8 cellular contexts compared by ENCODE assay signal in the genomic region with DNA sequence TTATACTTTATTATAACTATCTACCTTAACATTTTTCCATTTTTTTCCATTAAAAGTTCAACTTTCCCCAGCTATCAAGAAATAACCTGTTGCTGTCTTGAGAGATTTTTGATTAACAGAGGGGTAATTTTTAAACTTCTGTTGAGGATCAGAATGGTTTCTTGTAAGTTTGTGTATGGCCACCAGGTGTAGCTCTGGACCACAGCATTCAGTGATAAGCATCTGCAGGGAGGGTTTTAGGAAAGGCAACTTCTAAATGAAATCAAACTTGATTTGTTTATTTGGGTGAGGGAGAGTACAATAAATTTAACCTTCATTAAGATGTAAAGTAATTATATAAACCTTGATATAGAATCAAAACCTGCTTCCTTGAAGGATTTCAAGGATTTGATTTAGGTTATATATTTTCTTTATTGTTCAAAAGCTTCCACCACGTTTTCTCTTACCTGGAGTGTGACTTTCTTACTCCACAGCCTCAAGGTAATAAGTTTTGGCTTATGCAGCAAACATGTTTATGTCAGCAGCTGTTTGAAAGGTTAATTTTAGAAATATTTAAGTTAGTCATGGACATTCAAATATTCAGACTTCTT.
A peak's percentile ranks its signal among the peaks of the same experiment; 100 is the strongest.
DNase-seq lines count a peak whose midpoint lies in the region; ATAC-seq, FAIRE-seq and TF ChIP-seq lines count a peak whose summit lies in the region.

No MANE protein-coding gene starts in this region.

- FAIRE-seq in GM12878 (lab: Jason Lieb, UNC) = peak; percentile 41

- peak; percentile 55; the same call in 2 of the 3 replicates for ATAC-seq in GM12878
- ATAC-seq in lower lobe of right lung = no peak
- no peak for ATAC-seq in GM19351 (IDR thresholded peaks at IDR 0.05; ENCODE audit: unreplicated experiment)
- no peak for ATAC-seq in GM21381 (IDR thresholded peaks at IDR 0.05; ENCODE audit: unreplicated experiment)

- in situ Hi-C loops in GM12878 (cut with MboI) = no loop called here

- H3K4me2 ChIP-seq in GM12878 (ENCODE audit: control insufficient read depth, insufficient read depth) = no peak overlapping the region

- H3K9ac ChIP-seq in GM12878 (ENCODE audit: control insufficient read depth, insufficient read depth, low read length) = no peak overlapping the region

- H2AFZ ChIP-seq in GM12878 (ENCODE audit: control insufficient read depth, low read depth, low read length) = no peak overlapping the region

- no peaks in the 10 kb centered on the region for H3K4me1 ChIP-seq in GM12878 (ENCODE audit: control insufficient read depth, insufficient read depth, low read length)
- no peaks in the 10 kb centered on the region for H3K4me1 ChIP-seq in lower lobe of right lung

- POLR2A ChIA-PET in GM12878 (lab: Charles Lee) = no interaction called here

- no TSS peak for BruUV-seq in GM12878 (replicated peaks; lab: Mats Ljungman, UMichigan)

- CTCF ChIA-PET in GM12878 (lab: Yijun Ruan, JAX) = interaction anchor here (0.6 to 3.2 kb wide), 7 partner anchors 9 to 949 kb away, joined by 3 to 15 read pairs (median 6); no protein-coding TSS in a partner anchor

- no peaks in the 10 kb centered on the region for H3K9me3 ChIP-seq in GM12878 (replicated peaks; ENCODE audit: control insufficient read depth, insufficient read depth, low read length)
- no peaks in the 10 kb centered on the region for H3K9me3 ChIP-seq in lower lobe of right lung

- no peaks in the 10 kb centered on the region for H4K20me1 ChIP-seq in GM12878 (ENCODE audit: control insufficient read depth, insufficient read depth)

- DNase-seq in GM04504 (ENCODE audit: low read depth) (peak; percentile 11), NCI-H146 treated with DMSO at 0.1 percent for 48 hours (lab: John Stamatoyannopoulos, UW; ENCODE audit: unreplicated experiment) (peak; percentile 70), GM12878 (ENCODE audit: low read depth, low spot score) (no peak), lower lobe of right lung (no peak), hypothalamus (lab: John Stamatoyannopoulos, UW) (no peak)

- 36% methylated on average over 1 of the region's 1 CpG for whole genome bisulfite sequencing in GM12878 (ENCODE audit: insufficient coverage, insufficient replicate concordance, low lambda C conversion rate, missing lambda C conversion rate)

- TF ChIP-seq CTCF in 22Rv1 (IDR thresholded peaks at IDR 0.05) (peak; percentile 90), GM12878 (IDR thresholded peaks at IDR 0.05 in 2 of 3, conservative IDR thresholded peaks at IDR 0.05 in 1 of 3; ENCODE audit: control insufficient read depth in 2 of 3, extremely low read depth in 1 of 3, insufficient read depth in 1 of 3, low read depth in 3 of 3, low read length in 3 of 3) (peak; percentile 53 to 63 (median 62)), lower lobe of right lung (IDR thresholded peaks at IDR 0.05) (peak; percentile 24)

- H3K4me3 ChIP-seq in GM12878 = no peak overlapping the region
- no peak overlapping the region for H3K4me3 ChIP-seq in lower lobe of right lung

- intact Hi-C loops in GM12878 (cut with micrococcal nuclease; ENCODE audit: unreplicated experiment) = loop anchor here (2.0 to 10.0 kb wide), 3 partner anchors 289 to 725 kb away; no protein-coding TSS in a partner anchor
- intact Hi-C loops in lower lobe of right lung (cut with DNase I) = no loop called here

- TF ChIP-seq RAD21 in GM12878 (IDR thresholded peaks at IDR 0.05; ENCODE audit: insufficient read depth, low read depth, low read length) = peak; percentile 85

- no peak overlapping the region for H3K27ac ChIP-seq in 22Rv1
- no peak overlapping the region for H3K27ac ChIP-seq in GM12878 (ENCODE audit: control insufficient read depth, insufficient read depth)
- no peak overlapping the region for H3K27ac ChIP-seq in lower lobe of right lung

- H3K36me3 ChIP-seq in GM12878 (ENCODE audit: control insufficient read depth in 2 of 2, insufficient read depth in 2 of 2, low read length in 1 of 2) (no peaks in the 10 kb centered on the region), lower lobe of right lung (no peaks in the 10 kb centered on the region)

- no peak for TF ChIP-seq EP300 in GM12878 (IDR thresholded peaks at IDR 0.05; ENCODE audit: borderline replicate concordance in 1 of 2, control insufficient read depth in 1 of 2, low read depth in 2 of 2, low read length in 2 of 2)

- H3K27me3 ChIP-seq in GM12878 (replicated peaks in 1 of 2; ENCODE audit: control insufficient read depth in 2 of 2, insufficient read depth in 2 of 2, low read length in 1 of 2) (no peaks in the 10 kb centered on the region), lower lobe of right lung (ENCODE audit: low read depth) (no peaks in the 10 kb centered on the region)

- SMC1A ChIA-PET in GM12878 (lab: Charles Lee; ENCODE audit: uncharacterized antibody, unreplicated experiment) = interaction anchor here (1.0 to 1.2 kb wide), 4 partner anchors 132 to 712 kb away, joined by 3 to 4 read pairs (median 4); no protein-coding TSS in a partner anchor

- no peak for TF ChIP-seq POLR2A in GM12878 (IDR thresholded peaks at IDR 0.05; ENCODE audit: low read depth, low read length)

- RAD21 ChIA-PET in GM12878 (lab: Charles Lee; ENCODE audit: unreplicated experiment) = interaction anchor here (1.7 to 1.9 kb wide), 2 partner anchors 9 to 804 kb away, joined by 4 to 7 read pairs; no protein-coding TSS in a partner anchor

- no peaks in the 10 kb centered on the region for H3K79me2 ChIP-seq in GM12878 (ENCODE audit: control insufficient read depth, insufficient read depth, low read length)

TF ChIP-seq in GM12878, 131 proteins besides CTCF, POLR2A, EP300 and RAD21:
- no peak for TF ChIP-seq PAX8 (IDR thresholded peaks at IDR 0.05)
- peak; percentile 52 for TF ChIP-seq SMC3 (IDR thresholded peaks at IDR 0.05; ENCODE audit: borderline replicate concordance, low read length)

Comparison
In these comparisons a context has a peak if more than half of its experiments do, and no peak if none do; other contexts are left out.
1. CTCF ChIP-seq: peak in every context shown above with its lines; median percentile 90 in 22Rv1; 62 in GM12878; 24 in lower lobe of right lung.
2. DNase-seq: peak in GM04504 (single experiment) and NCI-H146 treated with DMSO at 0.1 percent for 48 hours (single experiment); none in GM12878 (single experiment), lower lobe of right lung (single experiment) and hypothalamus (0 of 51).